Comparison of ENCODE assay signal across 9 cellular contexts in genomic region chr6:16432075-16433032, GRCh38.
DNase-seq lines count a peak whose midpoint lies in the region; ATAC-seq, FAIRE-seq and TF ChIP-seq lines count a peak whose summit lies in the region.
"Had no signal": no experiment of that assay in that cellular context is flagged by ENCODE, and none has a peak within 500 bp of the region (broad histone marks: within the 10 kb centered on the region; RNA-seq: fewer than 3 reads in every experiment).

No MANE protein-coding gene starts in this region.

- no peak for TF ChIP-seq CTCF in A673 (conservative IDR thresholded peaks at IDR 0.05; ENCODE audit: low read depth, low read length)
- TF ChIP-seq CTCF in chondrocyte (IDR thresholded peaks at IDR 0.05) = no peak

- no peaks in the 10 kb centered on the region for H3K9me3 ChIP-seq in A673 (ENCODE audit: low read depth, low read length, poor library complexity, severe bottlenecking)

- H3K27me3 ChIP-seq in A673 (replicated peaks; ENCODE audit: insufficient read depth, low read depth, low read length, poor library complexity) = no peaks in the 10 kb centered on the region

- no peaks in the 10 kb centered on the region for H3K9me3 Mint-ChIP-seq in chondrocyte (ENCODE audit: low read depth)
- no peaks in the 10 kb centered on the region for H3K9me3 Mint-ChIP-seq in activated naive CD4-positive, alpha-beta T cell treated with anti-CD3 and anti-CD28 coated beads, Interleukin-2, amount 10 ng/mL, durations not matched to agents 7 days and 5 days

- POLR2A ChIA-PET in A673 (lab: Charles Lee; ENCODE audit: low non-redundant PET) = no interaction called here

- DNase-seq in A673 (ENCODE audit: low spot score) (peak; percentile 80), chondrocyte (ENCODE audit: low spot score) (no peak), NCI-H748 (lab: John Stamatoyannopoulos, UW; ENCODE audit: unreplicated experiment) (no peak), H54 (ENCODE audit: insufficient read length, low spot score) (no peak), LoVo (ENCODE audit: low spot score) (no peak)
- DNase-seq in activated naive CD4-positive, alpha-beta T cell treated with anti-CD3 and anti-CD28 coated beads, Interleukin-2, amount 10 ng/mL, durations not matched to agents 7 days and 5 days = no peak
- DNase-seq: NCI-H1417 had no signal

- peaks cover 56% of the 10 kb centered on the region for H3K4me1 Mint-ChIP-seq in chondrocyte (ENCODE audit: low read depth)
- peaks cover 31% of the 10 kb centered on the region for H3K4me1 Mint-ChIP-seq in activated naive CD4-positive, alpha-beta T cell treated with anti-CD3 and anti-CD28 coated beads, Interleukin-2, amount 10 ng/mL, durations not matched to agents 7 days and 5 days

- H3K4me1 ChIP-seq in A673 (ENCODE audit: insufficient read depth, low read length, poor library complexity, severe bottlenecking) = peaks cover 21% of the 10 kb centered on the region

- H3K27ac ChIP-seq in A673 (ENCODE audit: low read depth, low read length, poor library complexity, severe bottlenecking) = no peak overlapping the region

- H3K4me3 Mint-ChIP-seq in chondrocyte (ENCODE audit: unreplicated experiment) = no peak overlapping the region
- no peak overlapping the region for H3K4me3 Mint-ChIP-seq in activated naive CD4-positive, alpha-beta T cell treated with anti-CD3 and anti-CD28 coated beads, Interleukin-2, amount 10 ng/mL, durations not matched to agents 7 days and 5 days

- TF ChIP-seq POLR2A in H54 (IDR thresholded peaks at IDR 0.05; ENCODE audit: low read depth, low read length) = no peak

- no peaks in the 10 kb centered on the region for H3K27me3 Mint-ChIP-seq in chondrocyte (ENCODE audit: low read depth)
- no peaks in the 10 kb centered on the region for H3K27me3 Mint-ChIP-seq in activated naive CD4-positive, alpha-beta T cell treated with anti-CD3 and anti-CD28 coated beads, Interleukin-2, amount 10 ng/mL, durations not matched to agents 7 days and 5 days

- peaks cover 3% of the 10 kb centered on the region for H3K36me3 Mint-ChIP-seq in chondrocyte (ENCODE audit: low read depth)
- peaks cover 29% of the 10 kb centered on the region for H3K36me3 Mint-ChIP-seq in activated naive CD4-positive, alpha-beta T cell treated with anti-CD3 and anti-CD28 coated beads, Interleukin-2, amount 10 ng/mL, durations not matched to agents 7 days and 5 days

- no peak for FAIRE-seq in H54 (lab: Jason Lieb, UNC)

- CTCF ChIA-PET in A673 (lab: Charles Lee) = interaction anchor here (0.6 kb wide), 1 partner anchor 510 kb away, joined by 3 read pairs; no protein-coding TSS in a partner anchor
- CTCF ChIA-PET in activated naive CD4-positive, alpha-beta T cell treated with anti-CD3 and anti-CD28 coated beads, Interleukin-2, amount 10 ng/mL, durations not matched to agents 7 days and 5 days (lab: Charles Lee) = interaction anchor here (1.5 kb wide), 1 partner anchor 8 kb away, joined by 4 read pairs; no protein-coding TSS in a partner anchor

- no TSS peak for BruUV-seq in A673 (replicated peaks; lab: Mats Ljungman, UMichigan)

- no peaks in the 10 kb centered on the region for H3K36me3 ChIP-seq in A673 (ENCODE audit: insufficient read depth, low read length, poor library complexity, severe bottlenecking)

- H3K27ac Mint-ChIP-seq in chondrocyte (ENCODE audit: unreplicated experiment) = peak overlapping the region; percentile 45
- H3K27ac Mint-ChIP-seq in activated naive CD4-positive, alpha-beta T cell treated with anti-CD3 and anti-CD28 coated beads, Interleukin-2, amount 10 ng/mL, durations not matched to agents 7 days and 5 days = no peak overlapping the region

- ATAC-seq in GM18873 (IDR thresholded peaks at IDR 0.05; ENCODE audit: low FRiP score, unreplicated experiment) = peak; percentile 52
- peak; percentile 56 for ATAC-seq in HG03095 (IDR thresholded peaks at IDR 0.05; ENCODE audit: unreplicated experiment)

- H3K4me3 ChIP-seq in A673 (ENCODE audit: low read depth, low read length, poor library complexity, severe bottlenecking) = no peak overlapping the region

- intact Hi-C loops in A673 (cut with micrococcal nuclease; ENCODE audit: unreplicated experiment) = no loop called here
